ENCODE assay signal across 18 cellular contexts in the genomic region with DNA sequence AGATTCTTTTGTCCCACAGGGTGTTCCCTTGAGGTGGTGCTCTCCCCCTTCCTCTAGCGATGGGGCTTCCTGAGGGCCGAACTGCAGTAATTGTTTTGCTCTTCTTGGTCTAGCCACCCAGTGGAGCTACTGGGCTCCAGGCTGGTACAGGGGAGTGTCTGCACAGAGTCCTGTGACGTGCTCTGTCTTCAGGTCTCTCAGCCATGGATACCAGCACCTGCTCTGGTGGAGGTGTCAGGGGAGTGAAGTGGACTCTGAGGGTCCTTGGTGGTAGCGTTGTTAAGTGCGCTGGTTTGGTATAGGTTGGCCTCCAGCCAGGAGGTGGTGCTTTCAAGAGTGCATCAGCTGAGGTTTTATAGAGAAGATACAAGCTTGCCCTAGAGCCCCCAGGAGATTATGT. TPM values are rescaled to one million over a fixed set of nuclear protein-coding genes. Genes with fewer than 3 reads are reported as not detected.
DNase-seq lines count a peak whose midpoint lies in the region; ATAC-seq and TF ChIP-seq lines count a peak whose summit lies in the region.
"Had no signal": no experiment of that assay in that cellular context is flagged by ENCODE, and none has a peak within 500 bp of the region (broad histone marks: within the 10 kb centered on the region; RNA-seq: fewer than 3 reads in every experiment).

No MANE protein-coding gene starts in this region.

- H3K36me3 ChIP-seq in mammary epithelial cell (ENCODE audit: insufficient read depth, low read length) (no peaks in the 10 kb centered on the region), breast epithelium (no peaks in the 10 kb centered on the region), mucosa of descending colon (ENCODE audit: low read depth) (no peaks in the 10 kb centered on the region)
- H3K36me3 ChIP-seq: SJCRH30 had no signal

- H3K79me2 ChIP-seq in mammary epithelial cell (ENCODE audit: insufficient read depth, low read length) = no peaks in the 10 kb centered on the region

- BruUV-seq in mammary epithelial cell (replicated peaks; lab: Mats Ljungman, UMichigan) = no TSS peak

- in situ Hi-C loops in mammary epithelial cell (cut with MboI; ENCODE audit: low sequenced_read_pairs in 2 of 2) = no loop called here

- CTCF ChIA-PET in mammary epithelial cell (lab: Charles Lee; ENCODE audit: low non-redundant PET) = no interaction called here

- H3K27me3 ChIP-seq in mammary epithelial cell (ENCODE audit: insufficient read depth, low read length) (peaks cover 2% of the 10 kb centered on the region), breast epithelium (peaks cover 0 to 59% of the 10 kb centered on the region in 2 donors)
- H3K27me3 ChIP-seq: SJCRH30, testis had no signal

- no peak overlapping the region for H3K4me3 ChIP-seq in mammary epithelial cell (replicated peaks in 1 of 3; ENCODE audit: insufficient read depth in 1 of 3, low read depth in 2 of 3, low read length in 3 of 3)
- no peak overlapping the region for H3K4me3 ChIP-seq in breast epithelium
- H3K4me3 ChIP-seq in mucosa of descending colon = no peak overlapping the region
- H3K4me3 ChIP-seq: SJCRH30, testis had no signal

- no peak for DNase-seq in mammary epithelial cell
- no peak for DNase-seq in breast epithelium (ENCODE audit: low spot score in 2 of 2)
- peak; percentile 91 to 97 for DNase-seq in NCI-H187 (lab: John Stamatoyannopoulos, UW)
- no peak for DNase-seq in T-helper 17 cell
- DNase-seq in type B pancreatic cell (ENCODE audit: extremely low spot score, unreplicated experiment) = peak; percentile 56
- no peak for DNase-seq in mucosa of descending colon
- no peak for DNase-seq in caudate nucleus (lab: John Stamatoyannopoulos, UW)
- no peak for DNase-seq in NCI-H2081 (lab: John Stamatoyannopoulos, UW)
- DNase-seq: activated CD4-positive, CD25-positive, alpha-beta regulatory T cell; activated T-cell treated with anti-CD3 and anti-CD28 coated beads, Interleukin-2, amount 50 U/mL, for 72 hours; HFFc6; left ventricle myocardium superior; stimulated activated CD4-positive, alpha-beta T cell treated with anti-CD3 and anti-CD28 coated beads, Interleukin-12 subunit alpha, Interleukin-12 subunit beta, amount 100 ng/mL, for 4 hours; T-helper 2 cell; testis had no signal

- H3K9me3 Mint-ChIP-seq in type B pancreatic cell = peaks cover 10% of the 10 kb centered on the region

- H3K4me2 ChIP-seq in mammary epithelial cell (ENCODE audit: insufficient read depth, low read depth, low read length) = no peak overlapping the region

- H4K20me1 ChIP-seq in mammary epithelial cell (ENCODE audit: insufficient read depth, low read length) = no peaks in the 10 kb centered on the region

- dilution Hi-C loops in mammary epithelial cell (cut with HindIII; ENCODE audit: low sequenced_read_pairs) = no loop called here

- intact Hi-C loops in mammary epithelial cell (cut with micrococcal nuclease) = no loop called here
- intact Hi-C loops in breast epithelium (cut with DNase I; ENCODE audit: low total_unique reads) = no loop called here
- intact Hi-C loops in mucosa of descending colon (cut with DNase I, micrococcal nuclease) = no loop called here

- no peak overlapping the region for H3K4me3 Mint-ChIP-seq in T-helper 17 cell
- no peak overlapping the region for H3K4me3 Mint-ChIP-seq in type B pancreatic cell
- H3K4me3 Mint-ChIP-seq: activated T-cell treated with anti-CD3 and anti-CD28 coated beads, Interleukin-2, amount 50 U/mL, for 72 hours; CD8-positive, alpha-beta memory T cell; HFFc6 had no signal

- TF ChIP-seq POLR2A in breast epithelium (IDR thresholded peaks at IDR 0.05) = no peak

- ATAC-seq in T-helper 17 cell = no peak
- no peak for ATAC-seq in mucosa of descending colon
- ATAC-seq: activated naive CD4-positive, alpha-beta T cell treated with anti-CD3 and anti-CD28 coated beads, Interleukin-2, amount 50 U/mL, for 72 hours; activated T-cell treated with anti-CD3 and anti-CD28 coated beads, Interleukin-2, amount 50 U/mL, for 72 hours; left ventricle myocardium superior had no signal

- H3K9ac ChIP-seq in mammary epithelial cell (ENCODE audit: insufficient read depth, low read length) = no peak overlapping the region

- H2AFZ ChIP-seq in mammary epithelial cell (ENCODE audit: low read depth, low read length) = peak overlapping the region; percentile 78

- no peaks in the 10 kb centered on the region for H3K4me1 ChIP-seq in mammary epithelial cell (ENCODE audit: insufficient read depth, low read length)
- no peaks in the 10 kb centered on the region for H3K4me1 ChIP-seq in breast epithelium
- no peaks in the 10 kb centered on the region for H3K4me1 ChIP-seq in mucosa of descending colon (ENCODE audit: low read depth)
- H3K4me1 ChIP-seq: testis had no signal

- WGBS in mammary epithelial cell (ENCODE audit: low coverage, missing lambda C conversion rate) = 85% methylated on average over 5 of the region's 5 CpGs

- H3K27ac Mint-ChIP-seq in T-helper 17 cell (peak overlapping the region; percentile 74), type B pancreatic cell (no peak overlapping the region)
- H3K27ac Mint-ChIP-seq: activated naive CD4-positive, alpha-beta T cell treated with anti-CD3 and anti-CD28 coated beads, Interleukin-2, amount 50 U/mL, for 72 hours; activated T-cell treated with anti-CD3 and anti-CD28 coated beads, Interleukin-2, amount 50 U/mL, for 72 hours; CD8-positive, alpha-beta memory T cell; HFFc6 had no signal

- H3K36me3 Mint-ChIP-seq in T-helper 17 cell (ENCODE audit: low read depth) = peaks cover 4% of the 10 kb centered on the region
- no peaks in the 10 kb centered on the region for H3K36me3 Mint-ChIP-seq in type B pancreatic cell
- H3K36me3 Mint-ChIP-seq: CD8-positive, alpha-beta memory T cell had no signal

- H3K4me1 Mint-ChIP-seq in T-helper 17 cell = no peaks in the 10 kb centered on the region
- H3K4me1 Mint-ChIP-seq in type B pancreatic cell (ENCODE audit: unreplicated experiment) = no peaks in the 10 kb centered on the region
- H3K4me1 Mint-ChIP-seq: CD8-positive, alpha-beta memory T cell had no signal

- TF ChIP-seq CTCF in mammary epithelial cell (conservative IDR thresholded peaks at IDR 0.05 in 1 of 2, IDR thresholded peaks at IDR 0.05 in 1 of 2; ENCODE audit: extremely low read depth in 1 of 2, insufficient read depth in 1 of 2, low read depth in 1 of 2, low read length in 2 of 2) = no peak
- no peak for TF ChIP-seq CTCF in breast epithelium (IDR thresholded peaks at IDR 0.05)
- TF ChIP-seq CTCF in type B pancreatic cell (conservative IDR thresholded peaks at IDR 0.05) = no peak
- TF ChIP-seq CTCF in mucosa of descending colon (IDR thresholded peaks at IDR 0.05) = no peak

- H3K27me3 Mint-ChIP-seq in T-helper 17 cell = peaks cover 72% of the 10 kb centered on the region
- peaks cover 67% of the 10 kb centered on the region for H3K27me3 Mint-ChIP-seq in type B pancreatic cell

- H3K27ac ChIP-seq in mammary epithelial cell (ENCODE audit: insufficient read depth, low read depth, low read length) = no peak overlapping the region
- no peak overlapping the region for H3K27ac ChIP-seq in breast epithelium
- no peak overlapping the region for H3K27ac ChIP-seq in caudate nucleus (ENCODE audit: low read depth, low read length)
- H3K27ac ChIP-seq: SJCRH30, testis had no signal

- no peaks in the 10 kb centered on the region for H3K9me3 ChIP-seq in mammary epithelial cell (replicated peaks; ENCODE audit: insufficient read depth, low read length)
- H3K9me3 ChIP-seq in breast epithelium = no peaks in the 10 kb centered on the region
- H3K9me3 ChIP-seq in T-helper 17 cell (ENCODE audit: control insufficient read depth, low read length, poor library complexity, severe bottlenecking) = no peaks in the 10 kb centered on the region
- no peaks in the 10 kb centered on the region for H3K9me3 ChIP-seq in mucosa of descending colon
- H3K9me3 ChIP-seq: SJCRH30, testis had no signal

RNA-seq across cellular contexts. Expression of gene CEP72, which starts 20.4 kb away (rescaled TPM):
- total RNA-seq in mammary epithelial cell (10 to 100 TPM in 1 of 2 donors, 1 to 10 TPM in 1; 3.5 to 13.4 TPM), breast epithelium (10 to 100 TPM in 1 of 3 donors, 1 to 10 TPM in 2; 1.9 to 10.5 (median 4.3) TPM), T-helper 17 cell (10 to 100 TPM in 1 of 2 donors, 1 to 10 TPM in 1; 8.5 to 11.4 TPM), type B pancreatic cell (ENCODE audit: low replicate concordance) (14.2 and 27.8 TPM in 2 replicates), mucosa of descending colon (1 to 10 TPM; 7.3 to 9.7 (median 8.8) TPM)
- 5.6 TPM for polyA plus RNA-seq in mammary epithelial cell
- 8.2 TPM for polyA minus RNA-seq in mammary epithelial cell

Comparison
In these comparisons a context has a peak if more than half of its experiments do, and no peak if none do; other contexts are left out.
1. DNase-seq: peak in NCI-H187 (2 of 2) and type B pancreatic cell (single experiment); none in mammary epithelial cell (single experiment), breast epithelium (0 of 2), T-helper 17 cell (0 of 3), mucosa of descending colon (0 of 3), caudate nucleus (0 of 61) and NCI-H2081 (0 of 2).